8 cellular contexts compared by ENCODE assay signal in genomic region chr13:40668335-40668734, GRCh38. TPM values are rescaled to one million over a fixed set of nuclear protein-coding genes. Genes with fewer than 3 reads are reported as not detected.
A peak's percentile ranks its signal among the peaks of the same experiment; 100 is the strongest.
DNase-seq lines count a peak whose midpoint lies in the region; ATAC-seq, FAIRE-seq and TF ChIP-seq lines count a peak whose summit lies in the region.

No MANE protein-coding gene starts in this region.

- no peak for TF ChIP-seq POLR2A in GM12891 (IDR thresholded peaks at IDR 0.05; ENCODE audit: low read depth, low read length)

- peak overlapping the region; percentile 94 for H3K4me3 Mint-ChIP-seq in central memory CD8-positive, alpha-beta T cell

- no peaks in the 10 kb centered on the region for H3K27me3 Mint-ChIP-seq in central memory CD8-positive, alpha-beta T cell

- no peaks in the 10 kb centered on the region for H3K9me3 Mint-ChIP-seq in central memory CD8-positive, alpha-beta T cell

- peaks cover 21% of the 10 kb centered on the region for H3K4me1 Mint-ChIP-seq in central memory CD8-positive, alpha-beta T cell

- DNase-seq in GM12891 (ENCODE audit: insufficient read length, low spot score) (peak; percentile 41), RPMI7951 (ENCODE audit: low read depth) (peak; percentile 31), mucosa of gallbladder (ENCODE audit: low spot score) (peak; percentile 23), AG08395 (ENCODE audit: low spot score) (no peak), DMS53 (lab: John Stamatoyannopoulos, UW) (no peak)
- DNase-seq in central memory CD8-positive, alpha-beta T cell (ENCODE audit: low spot score in 2 of 2): peak in 1 of 2 donors; percentile 44
- DNase-seq in stimulated activated CD4-positive, alpha-beta T cell treated with anti-CD3 and anti-CD28 coated beads, Interleukin-1b, Interleukin-23, amount 100 ng/mL, for 48 hours: no peak

- H3K36me3 Mint-ChIP-seq in central memory CD8-positive, alpha-beta T cell (ENCODE audit: insufficient read depth): peaks cover 21% of the 10 kb centered on the region

- ATAC-seq in central memory CD8-positive, alpha-beta T cell (replicated peaks; ENCODE audit: extremely low read depth, poor library complexity, severe bottlenecking): peak; percentile 25
- ATAC-seq in HG03354 (IDR thresholded peaks at IDR 0.05; ENCODE audit: poor library complexity, severe bottlenecking, unreplicated experiment): no peak

- H3K27ac Mint-ChIP-seq in central memory CD8-positive, alpha-beta T cell (ENCODE audit: low read depth): peak overlapping the region; percentile 88

- peak; percentile 68 for FAIRE-seq in GM12891 (lab: Jason Lieb, UNC)

TF ChIP-seq in GM12891, 5 proteins besides CTCF, POLR2A, EP300 and RAD21:
- TF ChIP-seq POU2F2 (IDR thresholded peaks at IDR 0.05; ENCODE audit: low read depth, low read length): peak; percentile 18; the same call in 1 of the 2 replicates
- no peak for TF ChIP-seq PAX5 (IDR thresholded peaks at IDR 0.05; ENCODE audit: insufficient read depth, low read length, severe bottlenecking)

RNA-seq across cellular contexts. Expression of gene FOXO1, which starts 1.9 kb away (rescaled TPM):
- polyA plus RNA-seq in GM12891 (2012; ENCODE audit: low read depth, missing spikeins): 3.0 TPM
- 1.2 and 1.6 TPM in 2 replicates for total RNA-seq in RPMI7951 (2014; rRNA removed; shearing (Covaris generic))
- 24.9 TPM for total RNA-seq in mucosa of gallbladder

Comparison
In these comparisons a context has a peak if more than half of its experiments do, and no peak if none do; other contexts are left out.
1. DNase-seq: peak in GM12891 (single experiment), RPMI7951 (single experiment) and mucosa of gallbladder (single experiment); none in AG08395 (single experiment), DMS53 (single experiment) and stimulated activated CD4-positive, alpha-beta T cell treated with anti-CD3 and anti-CD28 coated beads, Interleukin-1b, Interleukin-23, amount 100 ng/mL, for 48 hours (single experiment).
2. RNA of gene FOXO1, which starts 1.9 kb away (total RNA-seq): 24.9 TPM in mucosa of gallbladder (single experiment); 1.2 to 1.6 TPM in RPMI7951; every median in the first group is over 10 times any median in the second.